ENCODE assay signal across 13 cellular contexts in the genomic region with DNA sequence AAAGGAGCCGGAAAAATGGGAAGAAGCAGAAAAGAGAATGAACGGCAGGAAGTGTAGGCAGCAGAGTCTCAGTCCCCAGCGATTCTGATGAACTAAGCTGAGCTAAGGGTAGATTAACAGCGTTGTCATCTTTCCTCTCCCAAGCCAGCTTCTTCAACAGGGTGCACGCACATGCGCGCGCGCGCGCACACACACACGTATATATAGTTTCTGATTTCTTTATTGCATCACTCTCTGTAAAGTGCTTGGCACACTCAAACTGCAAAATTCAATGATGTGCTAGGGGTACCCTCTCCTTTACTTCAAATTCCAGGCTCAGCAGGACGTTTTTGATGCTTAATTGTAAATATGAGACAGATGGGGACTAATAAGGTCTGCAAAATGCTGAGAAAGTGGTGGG. TPM values are rescaled to one million over a fixed set of nuclear protein-coding genes. Genes with fewer than 3 reads are reported as not detected.
DNase-seq lines count a peak whose midpoint lies in the region; ATAC-seq and TF ChIP-seq lines count a peak whose summit lies in the region.
"Had no signal": no experiment of that assay in that cellular context is flagged by ENCODE, and none has a peak within 500 bp of the region (broad histone marks: within the 10 kb centered on the region; RNA-seq: fewer than 3 reads in every experiment).

No MANE protein-coding gene starts in this region.

- no peak for TF ChIP-seq CTCF in glutamatergic neuron (IDR thresholded peaks at IDR 0.05; ENCODE audit: partially characterized antibody, unreplicated experiment)

- no peaks in the 10 kb centered on the region for H3K36me3 ChIP-seq in SJCRH30
- no peaks in the 10 kb centered on the region for H3K36me3 ChIP-seq in skeletal muscle satellite cell (ENCODE audit: insufficient read depth, low read length)
- H3K36me3 ChIP-seq: suprapubic skin had no signal

- H3K4me1 Mint-ChIP-seq in glutamatergic neuron (ENCODE audit: low read depth, unreplicated experiment) = peaks cover 14% of the 10 kb centered on the region

- H3K4me1 ChIP-seq in SJCRH30 (peaks cover 22% of the 10 kb centered on the region), skeletal muscle satellite cell (ENCODE audit: control insufficient read depth, insufficient read depth, low read length) (peaks cover 38% of the 10 kb centered on the region)

- no peaks in the 10 kb centered on the region for H3K27me3 ChIP-seq in SJCRH30
- no peaks in the 10 kb centered on the region for H3K27me3 ChIP-seq in skeletal muscle satellite cell (ENCODE audit: control insufficient read depth, insufficient read depth, low read length)
- H3K27me3 ChIP-seq: suprapubic skin had no signal

- no peaks in the 10 kb centered on the region for H3K27me3 Mint-ChIP-seq in glutamatergic neuron (ENCODE audit: unreplicated experiment)

- peak overlapping the region; percentile 41 for H3K27ac Mint-ChIP-seq in glutamatergic neuron (ENCODE audit: unreplicated experiment)
- H3K27ac Mint-ChIP-seq in activated naive CD4-positive, alpha-beta T cell treated with anti-CD3 and anti-CD28 coated beads, Interleukin-2, amount 50 U/mL, for 72 hours = no peak overlapping the region
- H3K27ac Mint-ChIP-seq: memory B cell had no signal

- H3K9me3 Mint-ChIP-seq in glutamatergic neuron (ENCODE audit: unreplicated experiment) = no peaks in the 10 kb centered on the region
- H3K9me3 Mint-ChIP-seq in activated naive CD4-positive, alpha-beta T cell treated with anti-CD3 and anti-CD28 coated beads, Interleukin-2, amount 50 U/mL, for 72 hours = no peaks in the 10 kb centered on the region
- H3K9me3 Mint-ChIP-seq: memory B cell had no signal

- H3K4me2 ChIP-seq in skeletal muscle satellite cell (ENCODE audit: low read length) = peak overlapping the region; percentile 70

- peak overlapping the region; percentile 45 for H3K9ac ChIP-seq in skeletal muscle satellite cell (ENCODE audit: low read depth, low read length)

- ATAC-seq in activated naive CD4-positive, alpha-beta T cell treated with anti-CD3 and anti-CD28 coated beads, Interleukin-2, amount 50 U/mL, for 72 hours = no peak

- DNase-seq in EH (ENCODE audit: low read depth) (peak; percentile 66), SJCRH30 (no peak), glutamatergic neuron (no peak), NCI-H1048 (lab: John Stamatoyannopoulos, UW) (no peak), HUDEP-2 (lab: John Stamatoyannopoulos, UW; ENCODE audit: unreplicated experiment in 76 of 76) (no peak), NCI-H2227 treated with DMSO at 0.1 percent for 48 hours (lab: John Stamatoyannopoulos, UW) (no peak)
- no peak for DNase-seq in activated naive CD4-positive, alpha-beta T cell treated with anti-CD3 and anti-CD28 coated beads, Interleukin-2, amount 50 U/mL, for 72 hours (ENCODE audit: low spot score in 2 of 2)
- DNase-seq: activated T-cell treated with anti-CD3 and anti-CD28 coated beads for 4 hours, NCI-H1092, NCI-H69 had no signal

- H3K9me3 ChIP-seq in SJCRH30 (replicated peaks) = no peaks in the 10 kb centered on the region
- no peaks in the 10 kb centered on the region for H3K9me3 ChIP-seq in skeletal muscle satellite cell (replicated peaks; ENCODE audit: low read length)
- H3K9me3 ChIP-seq: suprapubic skin had no signal

- H3K36me3 Mint-ChIP-seq in glutamatergic neuron (ENCODE audit: unreplicated experiment) = no peaks in the 10 kb centered on the region
- no peaks in the 10 kb centered on the region for H3K36me3 Mint-ChIP-seq in activated naive CD4-positive, alpha-beta T cell treated with anti-CD3 and anti-CD28 coated beads, Interleukin-2, amount 50 U/mL, for 72 hours
- H3K36me3 Mint-ChIP-seq: memory B cell had no signal

- no peak overlapping the region for H3K4me3 ChIP-seq in SJCRH30
- peak overlapping the region; percentile 37 for H3K4me3 ChIP-seq in skeletal muscle satellite cell (ENCODE audit: low read length)
- H3K4me3 ChIP-seq: suprapubic skin had no signal

- peak overlapping the region; percentile 39; the same call in 1 of the 2 replicates for H3K27ac ChIP-seq in SJCRH30
- H3K27ac ChIP-seq: suprapubic skin had no signal

- H3K4me3 Mint-ChIP-seq in glutamatergic neuron (ENCODE audit: unreplicated experiment) = no peak overlapping the region

RNA-seq across cellular contexts. Expression of a gene that starts 26.1 kb away (rescaled TPM):
- total RNA-seq in SJCRH30 (2014; rRNA removed; shearing (Covaris generic)) = 44.3 and 47.2 TPM in 2 replicates
- 94.5 TPM for total RNA-seq in glutamatergic neuron (ENCODE audit: unreplicated experiment)
- total RNA-seq in skeletal muscle satellite cell (2012; rRNA removed) = 33.9 and 36.2 TPM in 2 replicates
- 10 to 100 TPM; 45.9 to 72.4 TPM for total RNA-seq in activated naive CD4-positive, alpha-beta T cell treated with anti-CD3 and anti-CD28 coated beads, Interleukin-2, amount 50 U/mL, for 72 hours
